In genomic region chr6:34138924-34139323, GRCh38 we compare ENCODE assay signal across 20 cellular contexts. TPM values are rescaled to one million over a fixed set of nuclear protein-coding genes. Genes with fewer than 3 reads are reported as not detected.
"Had no signal": no experiment of that assay in that cellular context is flagged by ENCODE, and none has a peak within 500 bp of the region (broad histone marks: within the 10 kb centered on the region; RNA-seq: fewer than 3 reads in every experiment).

No MANE protein-coding gene starts in this region.

- H3K36me3 ChIP-seq: ascending aorta, breast epithelium, gastrocnemius medialis, heart left ventricle, ovary, tibial nerve had no signal

- DNase-seq: activated CD4-positive, alpha-beta T cell treated with anti-CD3 and anti-CD28 coated beads, Interleukin-2, amount 50 U/mL, for 1 hour; activated CD4-positive, CD25-positive, alpha-beta regulatory T cell treated with anti-CD3 and anti-CD28 coated beads, Interleukin-2, amount 50 U/mL, for 72 hours; activated CD8-positive, alpha-beta memory T cell treated with anti-CD3 and anti-CD28 coated beads, Interleukin-2, amount 50 U/mL, for 48 hours; activated effector memory CD4-positive, alpha-beta T cell treated with Interleukin-2 at 50 U/mL for 16 hours; activated naive CD4-positive, alpha-beta T cell treated with anti-CD3 and anti-CD28 coated beads, Interleukin-2, amount 50 U/mL, for 16 hours; activated T-cell treated with anti-CD3 and anti-CD28 coated beads, Interleukin-2, amount 50 U/mL, for 48 hours; cortex of kidney; gastrocnemius medialis; heart left ventricle; left ventricle myocardium superior; naive B cell; ovary; psoas muscle; right cardiac atrium; stimulated activated naive CD8-positive, alpha-beta T cell treated with anti-CD3 and anti-CD28 coated beads, Interleukin-15, Interleukin-2, amounts not matched to agents 100 U/mL and 50 U/mL, for 24 hours; T-helper 9 cell had no signal

- H3K27ac Mint-ChIP-seq: naive B cell had no signal

- ATAC-seq: esophagus mucosa; gastrocnemius medialis; heart left ventricle; left ventricle myocardium superior; psoas muscle; right cardiac atrium; stimulated activated naive CD8-positive, alpha-beta T cell treated with anti-CD3 and anti-CD28 coated beads, Interleukin-15, Interleukin-2, amounts not matched to agents 100 U/mL and 50 U/mL, for 24 hours had no signal

- H3K9me3 ChIP-seq: ascending aorta, breast epithelium, gastrocnemius medialis, heart left ventricle, ovary, psoas muscle, tibial nerve had no signal

- H3K4me3 ChIP-seq: ascending aorta, breast epithelium, gastrocnemius medialis, ovary, psoas muscle, tibial nerve had no signal

- H3K27ac ChIP-seq: ascending aorta, breast epithelium, gastrocnemius medialis, heart left ventricle, ovary, psoas muscle, tibial nerve had no signal

- H3K9me3 Mint-ChIP-seq: naive B cell had no signal

- H3K27me3 ChIP-seq: ovary had no signal

RNA-seq across cellular contexts. Expression of gene GRM4, which starts 7.0 kb away (rescaled TPM):
- total RNA-seq: ascending aorta, breast epithelium, esophagus mucosa, left ventricle myocardium superior, right cardiac atrium, tibial nerve had no signal
- polyA plus RNA-seq: heart left ventricle, right cardiac atrium had no signal
